Comparison of ENCODE assay signal across 29 cellular contexts in genomic region chr2:227031379-227031778, GRCh38.
"Had no signal": no experiment of that assay in that cellular context is flagged by ENCODE, and none has a peak within 500 bp of the region (broad histone marks: within the 10 kb centered on the region; RNA-seq: fewer than 3 reads in every experiment).

No MANE protein-coding gene starts in this region.

- H3K36me3 Mint-ChIP-seq: activated CD8-positive, alpha-beta memory T cell treated with anti-CD3 and anti-CD28 coated beads, Interleukin-2, amount 10 ng/mL, durations not matched to agents 7 days and 5 days; activated naive CD4-positive, alpha-beta T cell treated with anti-CD3 and anti-CD28 coated beads, Interleukin-2, amount 50 U/mL, for 72 hours; naive thymus-derived CD8-positive, alpha-beta T cell; WTC11 had no signal

- H3K4me3 ChIP-seq: breast epithelium, dorsolateral prefrontal cortex, gastroesophageal sphincter, hepatocyte, thoracic aorta had no signal

- H3K9me3 Mint-ChIP-seq: activated CD4-positive, alpha-beta T cell treated with anti-CD3 and anti-CD28 coated beads, Interleukin-2, amount 10 ng/mL, durations not matched to agents 7 days and 5 days; activated CD8-positive, alpha-beta T cell treated with anti-CD3 and anti-CD28 coated beads for 36 hours; activated naive CD4-positive, alpha-beta T cell treated with anti-CD3 and anti-CD28 coated beads, Interleukin-2, amount 50 U/mL, for 72 hours; activated T-cell treated with anti-CD3 and anti-CD28 coated beads, Interleukin-2, amount 50 U/mL, for 72 hours; T-helper 1 cell treated with Interleukin-12 subunit alpha and Interleukin-12 subunit beta and Interleukin-4 antibody, amounts not matched to agents 30 μg/mL and 1 μg/mL, for 36 hours had no signal

- H3K4me1 Mint-ChIP-seq: activated CD4-positive, alpha-beta T cell treated with anti-CD3 and anti-CD28 coated beads, Interleukin-2, amount 10 ng/mL, durations not matched to agents 7 days and 5 days had no signal

- DNase-seq: activated CD4-positive, alpha-beta T cell treated with anti-CD3 and anti-CD28 coated beads for 1 hour; activated CD4-positive, alpha-beta T cell treated with anti-CD3 and anti-CD28 coated beads, Interleukin-2, amount 10 ng/mL, durations not matched to agents 7 days and 5 days; activated CD8-positive, alpha-beta memory T cell treated with anti-CD3 and anti-CD28 coated beads, Interleukin-2, amount 10 ng/mL, durations not matched to agents 7 days and 5 days; activated CD8-positive, alpha-beta T cell treated with anti-CD3 and anti-CD28 coated beads for 36 hours; activated naive CD4-positive, alpha-beta T cell; activated T-cell treated with anti-CD3 and anti-CD28 coated beads for 4 hours; activated T-cell treated with anti-CD3 and anti-CD28 coated beads, Interleukin-2, amount 50 U/mL, for 72 hours; central memory CD4-positive, alpha-beta T cell; effector memory CD4-positive, alpha-beta T cell; kidney; left colon; mammary epithelial cell; midbrain; naive thymus-derived CD8-positive, alpha-beta T cell; right cardiac atrium; stimulated activated CD4-positive, alpha-beta T cell treated with anti-CD3 and anti-CD28 coated beads, Interleukin-15, amount 100 ng/mL, for 24 hours; stimulated activated CD4-positive, alpha-beta T cell treated with anti-CD3 and anti-CD28 coated beads, Interleukin-2, amount 100 ng/mL, for 24 hours; stimulated activated naive CD4-positive, alpha-beta T cell; SW 1271; T-helper 9 cell; trophoblast cell had no signal

- ATAC-seq: activated CD8-positive, alpha-beta memory T cell treated with anti-CD3 and anti-CD28 coated beads, Interleukin-2, amount 10 ng/mL, durations not matched to agents 7 days and 5 days; activated CD8-positive, alpha-beta T cell treated with anti-CD3 and anti-CD28 coated beads for 36 hours; activated naive CD4-positive, alpha-beta T cell treated with anti-CD3 and anti-CD28 coated beads, Interleukin-2, amount 50 U/mL, for 72 hours; activated T-cell treated with anti-CD3 and anti-CD28 coated beads, Interleukin-2, amount 50 U/mL, for 72 hours; gastroesophageal sphincter; left colon; naive thymus-derived CD8-positive, alpha-beta T cell; right cardiac atrium; WTC11 had no signal

- H3K27ac Mint-ChIP-seq: activated CD4-positive, alpha-beta T cell treated with anti-CD3 and anti-CD28 coated beads, Interleukin-2, amount 10 ng/mL, durations not matched to agents 7 days and 5 days; activated CD8-positive, alpha-beta memory T cell treated with anti-CD3 and anti-CD28 coated beads, Interleukin-2, amount 10 ng/mL, durations not matched to agents 7 days and 5 days; activated CD8-positive, alpha-beta T cell treated with anti-CD3 and anti-CD28 coated beads for 36 hours; activated naive CD4-positive, alpha-beta T cell treated with anti-CD3 and anti-CD28 coated beads, Interleukin-2, amount 50 U/mL, for 72 hours; activated T-cell treated with anti-CD3 and anti-CD28 coated beads, Interleukin-2, amount 50 U/mL, for 72 hours; naive thymus-derived CD8-positive, alpha-beta T cell; T-helper 1 cell treated with Interleukin-12 subunit alpha and Interleukin-12 subunit beta and Interleukin-4 antibody, amounts not matched to agents 30 μg/mL and 1 μg/mL, for 36 hours; WTC11 had no signal

- H3K4me3 Mint-ChIP-seq: activated CD4-positive, alpha-beta T cell treated with anti-CD3 and anti-CD28 coated beads, Interleukin-2, amount 10 ng/mL, durations not matched to agents 7 days and 5 days; activated CD8-positive, alpha-beta memory T cell treated with anti-CD3 and anti-CD28 coated beads, Interleukin-2, amount 10 ng/mL, durations not matched to agents 7 days and 5 days; activated CD8-positive, alpha-beta T cell treated with anti-CD3 and anti-CD28 coated beads for 36 hours; activated T-cell treated with anti-CD3 and anti-CD28 coated beads, Interleukin-2, amount 50 U/mL, for 72 hours; naive thymus-derived CD8-positive, alpha-beta T cell; T-helper 1 cell treated with Interleukin-12 subunit alpha and Interleukin-12 subunit beta and Interleukin-4 antibody, amounts not matched to agents 30 μg/mL and 1 μg/mL, for 36 hours; WTC11 had no signal
